ENCODE assay signal across 18 cellular contexts in genomic region chr10:49735848-49736563, GRCh38. TPM values are rescaled to one million over a fixed set of nuclear protein-coding genes. Genes with fewer than 3 reads are reported as not detected.
DNase-seq lines count a peak whose midpoint lies in the region; ATAC-seq, FAIRE-seq and TF ChIP-seq lines count a peak whose summit lies in the region.
"Had no signal": no experiment of that assay in that cellular context is flagged by ENCODE, and none has a peak within 500 bp of the region (broad histone marks: within the 10 kb centered on the region; RNA-seq: fewer than 3 reads in every experiment).

No MANE protein-coding gene starts in this region.

- TF ChIP-seq CTCF in D721Med (IDR thresholded peaks at IDR 0.05; ENCODE audit: insufficient read depth, missing control alignments) (no peak), VCaP (conservative IDR thresholded peaks at IDR 0.05) (no peak), esophagus muscularis mucosa (IDR thresholded peaks at IDR 0.05) (no peak), A673 (conservative IDR thresholded peaks at IDR 0.05; ENCODE audit: low read depth, low read length) (no peak)

- in situ Hi-C loops in KBM-7 (cut with MboI; ENCODE audit: low pct_unique_long_range_greater_than_20kb, low sequenced_read_pairs), result no loop called here

- no peaks in the 10 kb centered on the region for H3K36me3 Mint-ChIP-seq in stimulated activated naive B cell treated with anti-CD40 and anti-IgM and Interleukin-4, amounts not matched to agents 10 μg/mL and 1 μg/mL and 100 μg/mL, for 72 hours
- H3K36me3 Mint-ChIP-seq: CD8-positive, alpha-beta memory T cell had no signal

- no peaks in the 10 kb centered on the region for H3K27me3 ChIP-seq in esophagus muscularis mucosa
- H3K27me3 ChIP-seq in A673 (replicated peaks; ENCODE audit: insufficient read depth, low read depth, low read length, poor library complexity), result no peaks in the 10 kb centered on the region
- H3K27me3 ChIP-seq: BLaER1 had no signal

- H3K27ac Mint-ChIP-seq in stimulated activated naive B cell treated with anti-CD40 and anti-IgM and Interleukin-4, amounts not matched to agents 10 μg/mL and 1 μg/mL and 100 μg/mL, for 72 hours, result peak overlapping the region; percentile 59
- H3K27ac Mint-ChIP-seq: CD8-positive, alpha-beta memory T cell; GM23338 had no signal

- intact Hi-C loops in esophagus muscularis mucosa (cut with DNase I) (no loop called here), A673 (cut with micrococcal nuclease; ENCODE audit: unreplicated experiment) (no loop called here)

- H3K4me3 ChIP-seq in esophagus muscularis mucosa (no peak overlapping the region), A673 (ENCODE audit: low read depth, low read length, poor library complexity, severe bottlenecking) (no peak overlapping the region)
- H3K4me3 ChIP-seq: A549, BLaER1, GM23338, HAP-1 had no signal

- peaks cover 0 to 4% of the 10 kb centered on the region in 2 donors for H3K9me3 Mint-ChIP-seq in stimulated activated naive B cell treated with anti-CD40 and anti-IgM and Interleukin-4, amounts not matched to agents 10 μg/mL and 1 μg/mL and 100 μg/mL, for 72 hours
- H3K9me3 Mint-ChIP-seq: CD8-positive, alpha-beta memory T cell; GM23338 had no signal

- no peak overlapping the region for H3K4me3 Mint-ChIP-seq in stimulated activated naive B cell treated with anti-CD40 and anti-IgM and Interleukin-4, amounts not matched to agents 10 μg/mL and 1 μg/mL and 100 μg/mL, for 72 hours
- H3K4me3 Mint-ChIP-seq: CD8-positive, alpha-beta memory T cell; GM23338 had no signal

- FAIRE-seq in D721Med (lab: Jason Lieb, UNC), result no peak
- FAIRE-seq: A549, GM12891, HepG2, HTR-8/SVneo had no signal

- H3K9me3 ChIP-seq in esophagus muscularis mucosa (no peaks in the 10 kb centered on the region), A673 (ENCODE audit: low read depth, low read length, poor library complexity, severe bottlenecking) (no peaks in the 10 kb centered on the region)
- H3K9me3 ChIP-seq: A549, BLaER1, HAP-1 had no signal

- no peaks in the 10 kb centered on the region for H3K36me3 ChIP-seq in esophagus muscularis mucosa
- no peaks in the 10 kb centered on the region for H3K36me3 ChIP-seq in A673 (ENCODE audit: insufficient read depth, low read length, poor library complexity, severe bottlenecking)
- H3K36me3 ChIP-seq: BLaER1, HAP-1 had no signal

- DNase-seq in D721Med (ENCODE audit: insufficient read length, low spot score) (peak; percentile 6), esophagus muscularis mucosa (ENCODE audit: extremely low spot score) (peak; percentile 89), KBM-7 (no peak), NCI-H2029 (lab: John Stamatoyannopoulos, UW) (no peak), A673 (ENCODE audit: low spot score) (no peak)
- DNase-seq in stimulated activated naive B cell treated with anti-CD40 and anti-IgM and Interleukin-4, amounts not matched to agents 10 μg/mL and 1 μg/mL and 100 μg/mL, for 72 hours, result no peak
- DNase-seq: AML-193; CD8-positive, alpha-beta memory T cell; DMS79 had no signal

- no peaks in the 10 kb centered on the region for H3K4me1 Mint-ChIP-seq in stimulated activated naive B cell treated with anti-CD40 and anti-IgM and Interleukin-4, amounts not matched to agents 10 μg/mL and 1 μg/mL and 100 μg/mL, for 72 hours
- H3K4me1 Mint-ChIP-seq: CD8-positive, alpha-beta memory T cell; GM23338 had no signal

- CTCF ChIA-PET in A673 (lab: Charles Lee), result no interaction called here

- POLR2A ChIA-PET in A673 (lab: Charles Lee; ENCODE audit: low non-redundant PET), result no interaction called here

- no peak for TF ChIP-seq POLR2A in esophagus muscularis mucosa (IDR thresholded peaks at IDR 0.05; ENCODE audit: low read depth)

- H3K27me3 Mint-ChIP-seq in stimulated activated naive B cell treated with anti-CD40 and anti-IgM and Interleukin-4, amounts not matched to agents 10 μg/mL and 1 μg/mL and 100 μg/mL, for 72 hours, result no peaks in the 10 kb centered on the region

- H3K27ac ChIP-seq in VCaP, result peak overlapping the region; percentile 81
- H3K27ac ChIP-seq in esophagus muscularis mucosa (replicated peaks in 1 of 4), result no peak overlapping the region
- H3K27ac ChIP-seq in A673 (ENCODE audit: low read depth, low read length, poor library complexity, severe bottlenecking), result no peak overlapping the region
- H3K27ac ChIP-seq: A549, BLaER1 had no signal

- BruUV-seq in A673 (replicated peaks; lab: Mats Ljungman, UMichigan), result no TSS peak

- TF ChIP-seq EP300 in esophagus muscularis mucosa (IDR thresholded peaks at IDR 0.05), result no peak

- ATAC-seq in stimulated activated naive B cell treated with anti-CD40 and anti-IgM and Interleukin-4, amounts not matched to agents 10 μg/mL and 1 μg/mL and 100 μg/mL, for 72 hours (replicated peaks), result no peak
- ATAC-seq: A549, HepG2 had no signal

- H3K4me1 ChIP-seq in esophagus muscularis mucosa (no peaks in the 10 kb centered on the region), A673 (ENCODE audit: insufficient read depth, low read length, poor library complexity, severe bottlenecking) (no peaks in the 10 kb centered on the region)
- H3K4me1 ChIP-seq: A549, HAP-1 had no signal

- 93% methylated on average over 21 of the region's 23 CpGs for WGBS in esophagus muscularis mucosa

RNA-seq across cellular contexts. Expression of gene OGDHL, which starts 26.1 kb away (rescaled TPM):
- total RNA-seq in esophagus muscularis mucosa (1 to 10 TPM in 2 of 4 donors, under 1 TPM in 2; 0.42 to 2.0 (median 0.95) TPM), A673 (2021) (1.6 and 2.6 TPM in 2 replicates)

RNA-seq across cellular contexts. Expression of gene C10orf53, which starts 56.6 kb away (rescaled TPM):
- not detected for total RNA-seq in esophagus muscularis mucosa
- not detected in 2 replicates for total RNA-seq in A673 (2021)
- total RNA-seq: CD8-positive, alpha-beta memory T cell; G401; GM23338; HepG2 had no signal

Comparison
In these comparisons a context has a peak if more than half of its experiments do, and no peak if none do; other contexts are left out.
1. DNase-seq: peak in D721Med (single experiment) and esophagus muscularis mucosa (single experiment); none in stimulated activated naive B cell treated with anti-CD40 and anti-IgM and Interleukin-4, amounts not matched to agents 10 μg/mL and 1 μg/mL and 100 μg/mL, for 72 hours (single experiment), KBM-7 (single experiment), NCI-H2029 (single experiment) and A673 (single experiment).